In genomic region chr4:42513748-42514490, GRCh38 we compare ENCODE assay signal across 22 cellular contexts.
"Had no signal": no experiment of that assay in that cellular context is flagged by ENCODE, and none has a peak within 500 bp of the region (broad histone marks: within the 10 kb centered on the region; RNA-seq: fewer than 3 reads in every experiment).

No MANE protein-coding gene starts in this region.

- H3K36me3 ChIP-seq: gastrocnemius medialis, prostate gland, right atrium auricular region, sigmoid colon, thoracic aorta, tibial nerve, uterus had no signal

- H3K9me3 ChIP-seq: gastrocnemius medialis, left lung, prostate gland, right atrium auricular region, sigmoid colon, thoracic aorta, tibial nerve, upper lobe of right lung, uterus had no signal

- H3K4me1 ChIP-seq: left lung, prostate gland, right atrium auricular region, sigmoid colon, upper lobe of right lung, uterus had no signal

- DNase-seq: effector memory CD8-positive, alpha-beta T cell; foreskin fibroblast; gastrocnemius medialis; head of caudate nucleus; left cardiac atrium; left lung; mesenchymal stem cell; midbrain; naive thymus-derived CD4-positive, alpha-beta T cell; nucleus accumbens; sigmoid colon; stimulated activated CD4-positive, alpha-beta T cell treated with anti-CD3 and anti-CD28 coated beads, Interleukin-4, amount 100 ng/mL, for 4 hours; upper lobe of right lung; uterus had no signal

- H3K27me3 Mint-ChIP-seq: effector memory CD8-positive, alpha-beta T cell; naive thymus-derived CD4-positive, alpha-beta T cell; stimulated activated memory B cell treated with anti-CD40 and anti-IgM and Interleukin-4, amounts not matched to agents 10 μg/mL and 1 μg/mL and 100 μg/mL, for 72 hours; stimulated activated naive CD8-positive, alpha-beta T cell treated with anti-CD3 and anti-CD28 coated beads, Interleukin-15, Interleukin-2, amounts not matched to agents 100 ng/mL and 50 ng/mL, for 24 hours had no signal

- H3K4me3 ChIP-seq: coronary artery, gastrocnemius medialis, left lung, prostate gland, right atrium auricular region, sigmoid colon, thoracic aorta, tibial nerve, upper lobe of right lung, uterus had no signal

- H3K4me3 Mint-ChIP-seq: effector memory CD8-positive, alpha-beta T cell; naive thymus-derived CD4-positive, alpha-beta T cell; nephron; stimulated activated memory B cell treated with anti-CD40 and anti-IgM and Interleukin-4, amounts not matched to agents 10 μg/mL and 1 μg/mL and 100 μg/mL, for 72 hours; stimulated activated naive CD8-positive, alpha-beta T cell treated with anti-CD3 and anti-CD28 coated beads, Interleukin-15, Interleukin-2, amounts not matched to agents 100 ng/mL and 50 ng/mL, for 24 hours had no signal

- H3K4me1 Mint-ChIP-seq: stimulated activated memory B cell treated with anti-CD40 and anti-IgM and Interleukin-4, amounts not matched to agents 10 μg/mL and 1 μg/mL and 100 μg/mL, for 72 hours had no signal

- H3K27ac ChIP-seq: coronary artery, gastrocnemius medialis, left lung, prostate gland, right atrium auricular region, sigmoid colon, thoracic aorta, tibial nerve, upper lobe of right lung, uterus had no signal

- H3K27me3 ChIP-seq: gastrocnemius medialis, left lung, right atrium auricular region, sigmoid colon, tibial nerve, upper lobe of right lung, uterus had no signal

- H3K27ac Mint-ChIP-seq: nephron; stimulated activated memory B cell treated with anti-CD40 and anti-IgM and Interleukin-4, amounts not matched to agents 10 μg/mL and 1 μg/mL and 100 μg/mL, for 72 hours; stimulated activated naive CD8-positive, alpha-beta T cell treated with anti-CD3 and anti-CD28 coated beads, Interleukin-15, Interleukin-2, amounts not matched to agents 100 ng/mL and 50 ng/mL, for 24 hours had no signal

- H3K9me3 Mint-ChIP-seq: effector memory CD8-positive, alpha-beta T cell; naive thymus-derived CD4-positive, alpha-beta T cell; nephron; stimulated activated memory B cell treated with anti-CD40 and anti-IgM and Interleukin-4, amounts not matched to agents 10 μg/mL and 1 μg/mL and 100 μg/mL, for 72 hours; stimulated activated naive CD8-positive, alpha-beta T cell treated with anti-CD3 and anti-CD28 coated beads, Interleukin-15, Interleukin-2, amounts not matched to agents 100 ng/mL and 50 ng/mL, for 24 hours had no signal
